In the genomic region with DNA sequence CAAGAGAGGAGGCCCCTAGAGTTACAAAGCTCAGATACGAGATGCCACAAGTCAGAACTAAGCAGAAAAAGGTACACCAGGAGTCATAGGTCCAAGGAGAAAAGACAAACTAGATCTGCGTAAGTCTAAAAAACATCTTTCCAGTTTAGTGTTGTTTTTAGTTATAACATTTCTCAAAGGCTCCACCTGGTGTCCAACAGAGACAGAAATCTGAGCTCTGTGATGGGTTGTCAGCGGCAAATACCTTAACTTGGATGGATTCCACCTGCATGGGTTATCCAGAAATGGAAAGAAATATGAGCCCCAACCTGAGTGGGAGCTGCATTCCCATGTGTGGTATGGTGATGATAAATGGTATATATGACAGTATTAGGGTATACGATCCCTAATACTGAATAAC, we compare ENCODE assay signal across 14 cellular contexts.
A peak's percentile ranks its signal among the peaks of the same experiment; 100 is the strongest.
DNase-seq lines count a peak whose midpoint lies in the region; ATAC-seq and TF ChIP-seq lines count a peak whose summit lies in the region.
"Had no signal": no experiment of that assay in that cellular context is flagged by ENCODE, and none has a peak within 500 bp of the region (broad histone marks: within the 10 kb centered on the region; RNA-seq: fewer than 3 reads in every experiment).

No MANE protein-coding gene starts in this region.

- no peak overlapping the region for H3K9ac ChIP-seq in KMS-11

- H3K36me3 ChIP-seq in BE2C (no peaks in the 10 kb centered on the region), KMS-11 (ENCODE audit: insufficient read depth) (no peaks in the 10 kb centered on the region)
- H3K36me3 ChIP-seq: thoracic aorta had no signal

- ATAC-seq in SK-N-SH treated with all-trans-retinoic acid at 6 μM for 48 hours, result peak; percentile 39; the same call in 1 of the 3 replicates
- ATAC-seq in HG03135 (IDR thresholded peaks at IDR 0.05; ENCODE audit: unreplicated experiment), result no peak

- H3K4me1 ChIP-seq in BE2C (no peaks in the 10 kb centered on the region), KMS-11 (ENCODE audit: low read depth, poor library complexity, severe bottlenecking) (no peaks in the 10 kb centered on the region)

- peak; percentile 25 for DNase-seq in BE2C
- DNase-seq in inferior parietal cortex (ENCODE audit: extremely low spot score), result peak; percentile 26
- DNase-seq in stimulated activated CD4-positive, alpha-beta T cell treated with anti-CD3 and anti-CD28 coated beads, Interleukin-15, amount 100 ng/mL, for 24 hours, result no peak
- DNase-seq in GM19240 (ENCODE audit: insufficient read length, low spot score), result no peak
- no peak for DNase-seq in C1 segment of cervical spinal cord (lab: John Stamatoyannopoulos, UW)
- DNase-seq: activated CD4-positive, alpha-beta T cell treated with anti-CD3 and anti-CD28 coated beads, Interleukin-2, amount 50 U/mL, for 1 hour; aorta; H7; stimulated activated CD4-positive, alpha-beta T cell treated with anti-CD3 and anti-CD28 coated beads, Interleukin-4, amount 100 ng/mL, for 1 hour had no signal

- no peaks in the 10 kb centered on the region for H3K79me2 ChIP-seq in KMS-11 (ENCODE audit: insufficient read depth, low read depth)

- no peaks in the 10 kb centered on the region for H3K9me3 ChIP-seq in BE2C
- H3K9me3 ChIP-seq: thoracic aorta had no signal

- TF ChIP-seq CTCF in BE2C (IDR thresholded peaks at IDR 0.05; ENCODE audit: low read depth, low read length), result peak; percentile 63
- peak; percentile 33; the same call in 1 of the 2 replicates for TF ChIP-seq CTCF in KMS-11 (conservative IDR thresholded peaks at IDR 0.05; ENCODE audit: low read depth, low read length)

- H4K20me1 ChIP-seq in KMS-11 (ENCODE audit: insufficient read depth), result no peaks in the 10 kb centered on the region

- H3K27ac ChIP-seq in KMS-11, result no peak overlapping the region
- H3K27ac ChIP-seq: PC-9, thoracic aorta had no signal

- H3K4me2 ChIP-seq in KMS-11, result no peak overlapping the region
- H3K4me2 ChIP-seq: PC-9 had no signal

- no peak overlapping the region for H2AFZ ChIP-seq in KMS-11 (ENCODE audit: low read depth)
- H2AFZ ChIP-seq: PC-9 had no signal

- no peaks in the 10 kb centered on the region for H3K27me3 ChIP-seq in BE2C
- no peaks in the 10 kb centered on the region for H3K27me3 ChIP-seq in KMS-11 (ENCODE audit: insufficient read depth, low read depth)

- H3K4me3 ChIP-seq in BE2C (ENCODE audit: low read depth, low read length), result no peak overlapping the region
- H3K4me3 ChIP-seq in KMS-11 (IDR thresholded peaks at IDR 0.05; ENCODE audit: insufficient read depth, low read depth, low read length), result no peak overlapping the region
- H3K4me3 ChIP-seq: PC-9, thoracic aorta had no signal

TF ChIP-seq in SK-N-SH treated with all-trans-retinoic acid at 6 μM for 48 hours, 23 proteins besides CTCF, POLR2A, EP300 and RAD21:
- TF ChIP-seq ZFP30 (CRISPR knock-in tag; IDR thresholded peaks at IDR 0.05) (no peak), PPARA (CRISPR knock-in tag; IDR thresholded peaks at IDR 0.05; ENCODE audit: borderline replicate concordance) (no peak), ESRRG (CRISPR knock-in tag; IDR thresholded peaks at IDR 0.05) (no peak), ZNF8 (CRISPR knock-in tag; IDR thresholded peaks at IDR 0.05) (no peak)
- TF ChIP-seq, protein P1, sequence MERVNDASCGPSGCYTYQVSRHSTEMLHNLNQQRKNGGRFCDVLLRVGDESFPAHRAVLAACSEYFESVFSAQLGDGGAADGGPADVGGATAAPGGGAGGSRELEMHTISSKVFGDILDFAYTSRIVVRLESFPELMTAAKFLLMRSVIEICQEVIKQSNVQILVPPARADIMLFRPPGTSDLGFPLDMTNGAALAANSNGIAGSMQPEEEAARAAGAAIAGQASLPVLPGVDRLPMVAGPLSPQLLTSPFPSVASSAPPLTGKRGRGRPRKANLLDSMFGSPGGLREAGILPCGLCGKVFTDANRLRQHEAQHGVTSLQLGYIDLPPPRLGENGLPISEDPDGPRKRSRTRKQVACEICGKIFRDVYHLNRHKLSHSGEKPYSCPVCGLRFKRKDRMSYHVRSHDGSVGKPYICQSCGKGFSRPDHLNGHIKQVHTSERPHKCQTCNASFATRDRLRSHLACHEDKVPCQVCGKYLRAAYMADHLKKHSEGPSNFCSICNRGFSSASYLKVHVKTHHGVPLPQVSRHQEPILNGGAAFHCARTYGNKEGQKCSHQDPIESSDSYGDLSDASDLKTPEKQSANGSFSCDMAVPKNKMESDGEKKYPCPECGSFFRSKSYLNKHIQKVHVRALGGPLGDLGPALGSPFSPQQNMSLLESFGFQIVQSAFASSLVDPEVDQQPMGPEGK (CRISPR knock-in tag; IDR thresholded peaks at IDR 0.05; ENCODE audit: borderline replicate concordance), result no peak
- TF ChIP-seq, protein P2, sequence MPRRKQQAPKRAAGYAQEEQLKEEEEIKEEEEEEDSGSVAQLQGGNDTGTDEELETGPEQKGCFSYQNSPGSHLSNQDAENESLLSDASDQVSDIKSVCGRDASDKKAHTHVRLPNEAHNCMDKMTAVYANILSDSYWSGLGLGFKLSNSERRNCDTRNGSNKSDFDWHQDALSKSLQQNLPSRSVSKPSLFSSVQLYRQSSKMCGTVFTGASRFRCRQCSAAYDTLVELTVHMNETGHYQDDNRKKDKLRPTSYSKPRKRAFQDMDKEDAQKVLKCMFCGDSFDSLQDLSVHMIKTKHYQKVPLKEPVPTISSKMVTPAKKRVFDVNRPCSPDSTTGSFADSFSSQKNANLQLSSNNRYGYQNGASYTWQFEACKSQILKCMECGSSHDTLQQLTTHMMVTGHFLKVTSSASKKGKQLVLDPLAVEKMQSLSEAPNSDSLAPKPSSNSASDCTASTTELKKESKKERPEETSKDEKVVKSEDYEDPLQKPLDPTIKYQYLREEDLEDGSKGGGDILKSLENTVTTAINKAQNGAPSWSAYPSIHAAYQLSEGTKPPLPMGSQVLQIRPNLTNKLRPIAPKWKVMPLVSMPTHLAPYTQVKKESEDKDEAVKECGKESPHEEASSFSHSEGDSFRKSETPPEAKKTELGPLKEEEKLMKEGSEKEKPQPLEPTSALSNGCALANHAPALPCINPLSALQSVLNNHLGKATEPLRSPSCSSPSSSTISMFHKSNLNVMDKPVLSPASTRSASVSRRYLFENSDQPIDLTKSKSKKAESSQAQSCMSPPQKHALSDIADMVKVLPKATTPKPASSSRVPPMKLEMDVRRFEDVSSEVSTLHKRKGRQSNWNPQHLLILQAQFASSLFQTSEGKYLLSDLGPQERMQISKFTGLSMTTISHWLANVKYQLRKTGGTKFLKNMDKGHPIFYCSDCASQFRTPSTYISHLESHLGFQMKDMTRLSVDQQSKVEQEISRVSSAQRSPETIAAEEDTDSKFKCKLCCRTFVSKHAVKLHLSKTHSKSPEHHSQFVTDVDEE (CRISPR knock-in tag; IDR thresholded peaks at IDR 0.05), result no peak
- TF ChIP-seq, protein P3, sequence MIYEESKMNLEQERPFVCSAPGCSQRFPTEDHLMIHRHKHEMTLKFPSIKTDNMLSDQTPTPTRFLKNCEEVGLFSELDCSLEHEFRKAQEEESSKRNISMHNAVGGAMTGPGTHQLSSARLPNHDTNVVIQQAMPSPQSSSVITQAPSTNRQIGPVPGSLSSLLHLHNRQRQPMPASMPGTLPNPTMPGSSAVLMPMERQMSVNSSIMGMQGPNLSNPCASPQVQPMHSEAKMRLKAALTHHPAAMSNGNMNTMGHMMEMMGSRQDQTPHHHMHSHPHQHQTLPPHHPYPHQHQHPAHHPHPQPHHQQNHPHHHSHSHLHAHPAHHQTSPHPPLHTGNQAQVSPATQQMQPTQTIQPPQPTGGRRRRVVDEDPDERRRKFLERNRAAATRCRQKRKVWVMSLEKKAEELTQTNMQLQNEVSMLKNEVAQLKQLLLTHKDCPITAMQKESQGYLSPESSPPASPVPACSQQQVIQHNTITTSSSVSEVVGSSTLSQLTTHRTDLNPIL (CRISPR knock-in tag; IDR thresholded peaks at IDR 0.05; ENCODE audit: low read depth), result no peak

Comparison
In these comparisons a context has a peak if more than half of its experiments do, and no peak if none do; other contexts are left out.
1. DNase-seq: peak in BE2C (single experiment) and inferior parietal cortex (single experiment); none in stimulated activated CD4-positive, alpha-beta T cell treated with anti-CD3 and anti-CD28 coated beads, Interleukin-15, amount 100 ng/mL, for 24 hours (single experiment), GM19240 (single experiment) and C1 segment of cervical spinal cord (0 of 14).